7 cellular contexts compared by ENCODE assay signal in the genomic region with DNA sequence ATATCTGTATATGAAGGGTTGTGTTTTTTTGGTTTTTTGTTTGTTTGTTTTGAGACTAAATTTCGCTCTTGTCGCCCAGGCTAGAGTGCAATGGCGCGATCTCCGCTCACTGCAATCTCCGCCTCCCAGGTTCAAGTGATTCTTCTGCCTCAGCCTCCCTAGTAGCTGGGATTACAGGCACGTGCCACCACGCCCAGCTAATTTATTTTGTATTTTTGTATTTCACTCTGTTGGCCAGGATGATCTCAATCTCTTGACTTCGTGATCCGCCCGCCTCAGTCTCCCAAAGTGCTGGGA. TPM values are rescaled to one million over a fixed set of nuclear protein-coding genes. Genes with fewer than 3 reads are reported as not detected.
A peak's percentile ranks its signal among the peaks of the same experiment; 100 is the strongest.
DNase-seq lines count a peak whose midpoint lies in the region; FAIRE-seq and TF ChIP-seq lines count a peak whose summit lies in the region.
"Not testable (repeated sequence)": the region's sequence is repeated elsewhere in the genome, so short reads cannot be mapped to it uniquely, and the experiment has no call there.

No MANE protein-coding gene starts in this region.

- intact Hi-C loops in activated CD4-positive, alpha-beta T cell treated with anti-CD3 and anti-CD28 coated beads, Interleukin-2, amount 10 ng/mL, durations not matched to agents 24 days and 14 days (cut with micrococcal nuclease): loop anchor here (10.0 kb wide), 1 partner anchor 712 kb away; no protein-coding TSS in a partner anchor

- FAIRE-seq in astrocyte (lab: Jason Lieb, UNC): not testable (repeated sequence)

- H3K79me1 ChIP-seq in mesenchymal stem cell (replicated peaks; ENCODE audit: low read length, poor library complexity, severe bottlenecking): not testable (repeated sequence)

- H3K36me3 ChIP-seq in NT2/D1 (ENCODE audit: insufficient read depth, insufficient read length, low read length): peaks cover 21% of the 10 kb centered on the region
- not testable (repeated sequence) for H3K36me3 ChIP-seq in astrocyte (ENCODE audit: insufficient read depth, low read length); rectal smooth muscle tissue (ENCODE audit: control insufficient read depth, insufficient read depth, low read length)
- H3K36me3 ChIP-seq in mesenchymal stem cell (ENCODE audit: control insufficient read depth in 1 of 2, insufficient read depth in 2 of 2, low read depth in 1 of 2, low read length in 2 of 2): peaks cover 0 to 12% of the 10 kb centered on the region in 2 experiments

- peaks cover 34% of the 10 kb centered on the region for H3K4me1 Mint-ChIP-seq in activated CD4-positive, alpha-beta T cell treated with anti-CD3 and anti-CD28 coated beads, Interleukin-2, amount 10 ng/mL, durations not matched to agents 24 days and 14 days
- not testable (repeated sequence) for H3K4me1 Mint-ChIP-seq in astrocyte (ENCODE audit: low read depth, unreplicated experiment)

- H3K9me3 Mint-ChIP-seq in activated CD4-positive, alpha-beta T cell treated with anti-CD3 and anti-CD28 coated beads, Interleukin-2, amount 10 ng/mL, durations not matched to agents 24 days and 14 days; astrocyte (ENCODE audit: unreplicated experiment): not testable (repeated sequence)

- not testable (repeated sequence) for H2BK15ac ChIP-seq in mesenchymal stem cell (ENCODE audit: low read depth, poor library complexity, severe bottlenecking)

- H3K18ac ChIP-seq in mesenchymal stem cell (ENCODE audit: low read depth in 1 of 2, low read length in 2 of 2): not testable (repeated sequence)

- H2BK12ac ChIP-seq in mesenchymal stem cell (ENCODE audit: low read length in 2 of 2): not testable (repeated sequence)

- peaks cover 40% of the 10 kb centered on the region for H3K79me2 ChIP-seq in astrocyte (ENCODE audit: insufficient read depth, low read length)

- WGBS in mesenchymal stem cell: 98% methylated on average over 11 of the region's 11 CpGs

- not testable (repeated sequence) for H2BK5ac ChIP-seq in mesenchymal stem cell (ENCODE audit: low read depth, low read length, poor library complexity, severe bottlenecking)

- H3K4ac ChIP-seq in mesenchymal stem cell (ENCODE audit: low read depth in 1 of 2, low read length in 2 of 2): not testable (repeated sequence)

- not testable (repeated sequence) for H2AK5ac ChIP-seq in mesenchymal stem cell (ENCODE audit: low read length, severe bottlenecking)

- H4K91ac ChIP-seq in mesenchymal stem cell (ENCODE audit: low read length): not testable (repeated sequence)

- H4K20me1 ChIP-seq in astrocyte (ENCODE audit: insufficient read depth, low read length): peaks cover 29% of the 10 kb centered on the region

- H3K4me1 ChIP-seq in NT2/D1 (ENCODE audit: insufficient read depth, insufficient read length); astrocyte (ENCODE audit: insufficient read depth, low read length); mesenchymal stem cell (ENCODE audit: control insufficient read depth, insufficient read depth, low read depth, low read length): not testable (repeated sequence)
- peaks cover 20% of the 10 kb centered on the region for H3K4me1 ChIP-seq in rectal smooth muscle tissue (ENCODE audit: control insufficient read depth, insufficient read depth, low read length)

- not testable (repeated sequence) for H2AFZ ChIP-seq in astrocyte (ENCODE audit: low read depth, low read length); mesenchymal stem cell (ENCODE audit: low read depth, low read length)

- H3K4me3 ChIP-seq in GM08714 (ENCODE audit: low read length) (peak overlapping the region; percentile 90), NT2/D1 (ENCODE audit: insufficient read length, low read depth) (peak overlapping the region; percentile 98), astrocyte (ENCODE audit: insufficient read depth, low read depth, low read length) (peak overlapping the region; percentile 87), epithelial cell of proximal tubule (ENCODE audit: low read depth, low read length) (peak overlapping the region; percentile 73), mesenchymal stem cell (ENCODE audit: insufficient read depth in 1 of 2, low read depth in 1 of 2, low read length in 2 of 2) (peak overlapping the region in 1 of 2 experiments; percentile 79), rectal smooth muscle tissue (ENCODE audit: low read length) (peak overlapping the region; percentile 90)

- H3K9ac ChIP-seq in NT2/D1 (ENCODE audit: insufficient read length, low read depth) (peak overlapping the region; percentile 53), astrocyte (ENCODE audit: low read length) (peak overlapping the region; percentile 97), mesenchymal stem cell (ENCODE audit: low read length) (peak overlapping the region; percentile 94)
- not testable (repeated sequence) for H3K9ac ChIP-seq in rectal smooth muscle tissue (ENCODE audit: low read length)

- H3K27ac ChIP-seq in astrocyte (ENCODE audit: low read depth, low read length); mesenchymal stem cell (ENCODE audit: low read length, poor library complexity, severe bottlenecking); rectal smooth muscle tissue (ENCODE audit: low read depth, low read length): not testable (repeated sequence)

- not testable (repeated sequence) for H3K27me3 Mint-ChIP-seq in activated CD4-positive, alpha-beta T cell treated with anti-CD3 and anti-CD28 coated beads, Interleukin-2, amount 10 ng/mL, durations not matched to agents 24 days and 14 days; astrocyte (ENCODE audit: low read depth, unreplicated experiment)

- DNase-seq in NT2/D1 (ENCODE audit: low read depth, low spot score); activated CD4-positive, alpha-beta T cell treated with anti-CD3 and anti-CD28 coated beads, Interleukin-2, amount 10 ng/mL, durations not matched to agents 24 days and 14 days; astrocyte (ENCODE audit: low read depth); epithelial cell of proximal tubule (ENCODE audit: low read depth); mesenchymal stem cell: not testable (repeated sequence)

- H4K8ac ChIP-seq in mesenchymal stem cell (ENCODE audit: low read length): not testable (repeated sequence)

- peak overlapping the region; percentile 99 for H3K27ac Mint-ChIP-seq in activated CD4-positive, alpha-beta T cell treated with anti-CD3 and anti-CD28 coated beads, Interleukin-2, amount 10 ng/mL, durations not matched to agents 24 days and 14 days
- H3K27ac Mint-ChIP-seq in astrocyte (ENCODE audit: unreplicated experiment): not testable (repeated sequence)

- not testable (repeated sequence) for H2BK120ac ChIP-seq in mesenchymal stem cell (ENCODE audit: low read depth, low read length)

- not testable (repeated sequence) for H3K23ac ChIP-seq in mesenchymal stem cell (ENCODE audit: low read length in 2 of 2)

- peaks cover 26% of the 10 kb centered on the region for H3K36me3 Mint-ChIP-seq in activated CD4-positive, alpha-beta T cell treated with anti-CD3 and anti-CD28 coated beads, Interleukin-2, amount 10 ng/mL, durations not matched to agents 24 days and 14 days (ENCODE audit: low read depth)
- H3K36me3 Mint-ChIP-seq in astrocyte (ENCODE audit: low read depth, unreplicated experiment): not testable (repeated sequence)

- H3K14ac ChIP-seq in mesenchymal stem cell (ENCODE audit: low read length in 2 of 2): not testable (repeated sequence)

- not testable (repeated sequence) for TF ChIP-seq CTCF in astrocyte (IDR thresholded peaks at IDR 0.05; ENCODE audit: insufficient read depth, low read depth, low read length); epithelial cell of proximal tubule (conservative IDR thresholded peaks at IDR 0.05; ENCODE audit: low read depth, low read length)

- peak overlapping the region; percentile 95 for H3K4me2 ChIP-seq in astrocyte (ENCODE audit: low read length)
- not testable (repeated sequence) for H3K4me2 ChIP-seq in mesenchymal stem cell (ENCODE audit: low read length, poor library complexity, severe bottlenecking)

- H3K4me3 Mint-ChIP-seq in activated CD4-positive, alpha-beta T cell treated with anti-CD3 and anti-CD28 coated beads, Interleukin-2, amount 10 ng/mL, durations not matched to agents 24 days and 14 days: peak overlapping the region; percentile 90
- peak overlapping the region; percentile 99 for H3K4me3 Mint-ChIP-seq in astrocyte (ENCODE audit: unreplicated experiment)

- H3K27me3 ChIP-seq in NT2/D1 (ENCODE audit: insufficient read depth, insufficient read length); astrocyte (ENCODE audit: insufficient read depth, low read length); mesenchymal stem cell (ENCODE audit: control insufficient read depth in 1 of 2, insufficient read depth in 1 of 2, low read length in 2 of 2); rectal smooth muscle tissue (ENCODE audit: control insufficient read depth, insufficient read depth, low read length): not testable (repeated sequence)

- H3K9me3 ChIP-seq in NT2/D1 (ENCODE audit: insufficient read depth, low read length); astrocyte (ENCODE audit: insufficient read depth, low read depth, low read length); mesenchymal stem cell (ENCODE audit: control insufficient read depth, low read length): not testable (repeated sequence)

RNA-seq across cellular contexts. Expression of gene PAXBP1, which starts 1.4 kb away (rescaled TPM):
- 60.5 and 65.4 TPM in 2 replicates for total RNA-seq in activated CD4-positive, alpha-beta T cell treated with anti-CD3 and anti-CD28 coated beads, Interleukin-2, amount 10 ng/mL, durations not matched to agents 24 days and 14 days
- total RNA-seq in astrocyte (20.5 and 25.8 TPM in 2 replicates), epithelial cell of proximal tubule (14.8 and 15.8 TPM in 2 replicates)
- polyA plus RNA-seq in mesenchymal stem cell (2013, experiment 1 of 2): 13.5 TPM
- 12.9 TPM for polyA plus RNA-seq in mesenchymal stem cell (2013, experiment 2 of 2)

RNA-seq across cellular contexts. Expression of gene SYNJ1, which starts 45.2 kb away (rescaled TPM):
- total RNA-seq in activated CD4-positive, alpha-beta T cell treated with anti-CD3 and anti-CD28 coated beads, Interleukin-2, amount 10 ng/mL, durations not matched to agents 24 days and 14 days: 11.3 and 12.6 TPM in 2 replicates
- total RNA-seq in astrocyte (11.9 and 12.9 TPM in 2 replicates), epithelial cell of proximal tubule (1.1 and 2.5 TPM in 2 replicates)
- polyA plus RNA-seq in mesenchymal stem cell (2013, experiment 1 of 2): 5.4 TPM
- 6.7 TPM for polyA plus RNA-seq in mesenchymal stem cell (2013, experiment 2 of 2)
